ENCODE assay signal across 23 cellular contexts in the genomic region with DNA sequence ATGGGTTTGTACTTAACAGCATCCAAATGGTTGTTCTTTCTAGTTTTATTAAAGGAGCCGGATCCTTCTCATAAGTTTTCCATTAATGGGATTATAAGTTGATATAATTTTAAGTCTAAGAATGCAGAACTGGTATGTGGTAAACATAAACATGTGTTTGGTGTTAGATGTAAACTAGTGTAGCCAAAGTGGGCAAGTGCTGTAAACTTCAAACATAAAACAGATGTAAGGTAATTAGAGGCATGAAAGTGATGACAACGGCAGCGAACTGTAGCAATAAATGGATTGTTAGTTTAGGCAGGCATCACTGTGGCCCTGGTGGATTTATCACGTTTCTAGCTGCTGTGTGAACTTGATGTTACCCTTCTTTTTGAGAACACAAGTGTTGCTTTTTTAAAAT.
"Had no signal": no experiment of that assay in that cellular context is flagged by ENCODE, and none has a peak within 500 bp of the region (broad histone marks: within the 10 kb centered on the region; RNA-seq: fewer than 3 reads in every experiment).

No MANE protein-coding gene starts in this region.

- H3K4me3 ChIP-seq: SJCRH30 had no signal

- DNase-seq: IMR-90, Karpas-422, KG1, MM.1S, NCI-H1092 treated with DMSO at 0.1 percent for 48 hours, NCI-H1436, NCI-H187, NCI-H2029, NCI-H2081 treated with DMSO at 0.1 percent for 48 hours, NCI-H2171, NCI-H226, NCI-H446, NCI-H510A, NCI-H524 treated with DMSO at 0.1 percent for 48 hours, NCI-H69, NCI-H774, RPMI8226, SHP77, SJCRH30, T-helper 1 cell had no signal

- H3K36me3 ChIP-seq: SJCRH30 had no signal

- H3K4me1 ChIP-seq: SJCRH30 had no signal

- FAIRE-seq: HepG2, RCC 7860 had no signal

- ATAC-seq: HepG2, SK-N-SH treated with all-trans-retinoic acid at 6 μM for 48 hours had no signal

- H3K27me3 ChIP-seq: SJCRH30 had no signal

- H3K27ac ChIP-seq: SJCRH30 had no signal

- H3K9me3 ChIP-seq: SJCRH30 had no signal
